ENCODE assay signal across 19 cellular contexts in genomic region chr11:107719557-107720304, GRCh38. TPM values are rescaled to one million over a fixed set of nuclear protein-coding genes. Genes with fewer than 3 reads are reported as not detected.
DNase-seq lines count a peak whose midpoint lies in the region; ATAC-seq, FAIRE-seq and TF ChIP-seq lines count a peak whose summit lies in the region.
"Had no signal": no experiment of that assay in that cellular context is flagged by ENCODE, and none has a peak within 500 bp of the region (broad histone marks: within the 10 kb centered on the region; RNA-seq: fewer than 3 reads in every experiment).

No MANE protein-coding gene starts in this region.

- DNase-seq in G401 (ENCODE audit: low spot score) (peak; percentile 97), NCI-H446 (lab: John Stamatoyannopoulos, UW) (peak; percentile 92), H1 (ENCODE audit: low read depth in 1 of 2, low spot score in 2 of 2) (no peak), psoas muscle (no peak), NOMO-1 (lab: John Stamatoyannopoulos, UW; ENCODE audit: unreplicated experiment in 2 of 2) (no peak), KBM-7 (no peak)
- DNase-seq in stimulated activated CD4-positive, alpha-beta T cell treated with anti-CD3 and anti-CD28 coated beads, Interleukin-4, amount 100 ng/mL, for 24 hours = no peak
- DNase-seq: activated CD4-positive, alpha-beta memory T cell treated with anti-CD3 and anti-CD28 coated beads, Interleukin-2, amount 10 ng/mL, durations not matched to agents 7 days and 5 days; AML-193; Calu3; heart right ventricle; NCI-H2029 treated with DMSO at 0.1 percent for 48 hours; sigmoid colon; stimulated activated CD4-positive, alpha-beta T cell treated with anti-CD3 and anti-CD28 coated beads, Interleukin-4, amount 100 ng/mL, for 4 hours had no signal

- H3K36me3 ChIP-seq in H1 (ENCODE audit: control insufficient read depth in 2 of 4, insufficient read depth in 4 of 4, low read length in 3 of 4) (no peaks in the 10 kb centered on the region), psoas muscle (ENCODE audit: insufficient read depth in 1 of 2, low read depth in 1 of 2) (no peaks in the 10 kb centered on the region)
- H3K36me3 ChIP-seq: heart right ventricle, sigmoid colon, tibial nerve had no signal

- no peak for TF ChIP-seq CTCF in H1 (IDR thresholded peaks at IDR 0.05; ENCODE audit: control extremely low read depth in 1 of 3, insufficient read depth in 1 of 3, low read depth in 1 of 3, low read length in 3 of 3)
- no peak for TF ChIP-seq CTCF in psoas muscle (IDR thresholded peaks at IDR 0.05)

- H3K79me1 ChIP-seq in H1 (ENCODE audit: low read depth, low read length) = no peaks in the 10 kb centered on the region

- POLR2A ChIA-PET in H1 (lab: Charles Lee; ENCODE audit: partially characterized antibody) = no interaction called here

- H2AK5ac ChIP-seq in H1 (ENCODE audit: low read depth, low read length) = no peak overlapping the region

- in situ Hi-C loops in G401 (cut with HindIII; ENCODE audit: low sequenced_read_pairs) = no loop called here
- in situ Hi-C loops in KBM-7 (cut with MboI; ENCODE audit: low pct_unique_long_range_greater_than_20kb, low sequenced_read_pairs) = no loop called here

- H3K23me2 ChIP-seq in H1 (ENCODE audit: low read depth, low read length) = no peaks in the 10 kb centered on the region

- H3K9me3 ChIP-seq in H1 (ENCODE audit: insufficient read depth in 2 of 2, low read depth in 1 of 2, low read length in 1 of 2) (no peaks in the 10 kb centered on the region), psoas muscle (no peaks in the 10 kb centered on the region)
- H3K9me3 ChIP-seq: heart right ventricle, sigmoid colon, tibial nerve had no signal

- no peak overlapping the region for H3K4ac ChIP-seq in H1 (replicated peaks; ENCODE audit: insufficient read length, low read depth, low read length)

- H4K8ac ChIP-seq in H1 (ENCODE audit: extremely low read depth, insufficient read depth, low read length) = no peak overlapping the region

- no peaks in the 10 kb centered on the region for H3K4me1 ChIP-seq in H1 (replicated peaks in 1 of 4; ENCODE audit: control insufficient read depth in 3 of 4, insufficient read depth in 4 of 4, low read length in 3 of 4)
- peaks cover 54% of the 10 kb centered on the region for H3K4me1 ChIP-seq in psoas muscle
- H3K4me1 ChIP-seq: sigmoid colon had no signal

- no peaks in the 10 kb centered on the region for H3K79me2 ChIP-seq in H1 (ENCODE audit: control insufficient read depth in 1 of 2, insufficient read depth in 2 of 2, low read length in 2 of 2)

- H3K27me3 ChIP-seq in H1 (replicated peaks in 1 of 4; ENCODE audit: control insufficient read depth in 3 of 4, extremely low read depth in 1 of 4, insufficient read depth in 3 of 4, low read length in 3 of 4) (no peaks in the 10 kb centered on the region), psoas muscle (ENCODE audit: insufficient read depth in 3 of 3, low read length in 2 of 3) (no peaks in the 10 kb centered on the region)
- H3K27me3 ChIP-seq: sigmoid colon, tibial nerve had no signal

- no peak overlapping the region for H2BK12ac ChIP-seq in H1 (ENCODE audit: low read depth, low read length)

- peak overlapping the region; percentile 40; the same call in 1 of the 2 replicates for H2AFZ ChIP-seq in H1 (ENCODE audit: low read length)

- H3K4me3 ChIP-seq in H1 (ENCODE audit: extremely low read depth in 1 of 4, insufficient read depth in 2 of 4, low read depth in 3 of 4, low read length in 4 of 4) (no peak overlapping the region), psoas muscle (peak overlapping the region; percentile 52)
- H3K4me3 ChIP-seq: heart right ventricle, sigmoid colon, tibial nerve had no signal

- H2BK5ac ChIP-seq in H1 (ENCODE audit: low read depth, low read length) = no peak overlapping the region

- no peak overlapping the region for H3K9ac ChIP-seq in H1 (replicated peaks in 1 of 4; ENCODE audit: extremely low read depth in 1 of 4, low read depth in 3 of 4, low read length in 3 of 4)

- H3K18ac ChIP-seq in H1 (ENCODE audit: extremely low read depth, low read length) = no peak overlapping the region

- H3K4me2 ChIP-seq in H1 (ENCODE audit: insufficient read depth in 1 of 2, low read depth in 2 of 2, low read length in 2 of 2) = no peak overlapping the region

- no peak for TF ChIP-seq EP300 in H1 (IDR thresholded peaks at IDR 0.05; ENCODE audit: borderline replicate concordance in 1 of 2, low read depth in 2 of 2, low read length in 2 of 2)

- no peak overlapping the region for H2BK120ac ChIP-seq in H1 (replicated peaks; ENCODE audit: low read depth, low read length)

- FAIRE-seq in H1 (lab: Jason Lieb, UNC) = no peak

- H3K14ac ChIP-seq in H1 (ENCODE audit: insufficient read length) = no peak overlapping the region

- H4K91ac ChIP-seq in H1 (replicated peaks; ENCODE audit: insufficient read length, low read length) = no peak overlapping the region

- no peak for TF ChIP-seq POLR2A in H1 (IDR thresholded peaks at IDR 0.05; ENCODE audit: control extremely low read depth in 1 of 2, low read depth in 2 of 2, low read length in 2 of 2)

- CTCF ChIA-PET in H1 (lab: Charles Lee; ENCODE audit: partially characterized antibody) = interaction anchor here (1.3 to 2.7 kb wide), 3 partner anchors 21 to 30 kb away, joined by 3 to 28 read pairs (median 6); no protein-coding TSS in a partner anchor

- H3K27ac ChIP-seq in H1 (ENCODE audit: low read depth, low read length) (no peak overlapping the region), psoas muscle (peak overlapping the region; percentile 91)
- H3K27ac ChIP-seq: heart right ventricle had no signal

- no peak overlapping the region for H3K56ac ChIP-seq in H1 (replicated peaks; ENCODE audit: insufficient read length, low read depth, low read length)

- no peak overlapping the region for H2BK20ac ChIP-seq in H1 (ENCODE audit: low read length)

- no peak overlapping the region for H3K23ac ChIP-seq in H1 (ENCODE audit: insufficient read length)

- 80% methylated on average over 7 of the region's 7 CpGs; no CpG with 5 or more reads in 1 of the 2 experiments for WGBS in H1 (ENCODE audit: extremely low coverage in 1 of 2, insufficient coverage in 1 of 2, insufficient read length in 1 of 2, insufficient replicate concordance in 2 of 2, low coverage in 1 of 2, low lambda C conversion rate in 2 of 2, missing lambda C conversion rate in 1 of 2), 2 experiments
- WGBS in psoas muscle, 3 donors = 20 to 35% (median 22%) methylated on average over 7 of the region's 7 CpGs

- ATAC-seq in psoas muscle (peak; percentile 73 to 85 (median 84)), GM21381 (IDR thresholded peaks at IDR 0.05; ENCODE audit: unreplicated experiment) (no peak)

- no peak for TF ChIP-seq RAD21 in H1 (IDR thresholded peaks at IDR 0.05 in 1 of 2, conservative IDR thresholded peaks at IDR 0.05 in 1 of 2; ENCODE audit: low read depth in 2 of 2, low read length in 2 of 2)

- intact Hi-C loops in psoas muscle (cut with DNase I) = loop anchor here in 1 of 2 donors (2.0 kb wide), 2 partner anchors 23 to 49 kb away; no protein-coding TSS in a partner anchor

- no peaks in the 10 kb centered on the region for H4K20me1 ChIP-seq in H1 (replicated peaks in 1 of 2; ENCODE audit: control insufficient read depth in 1 of 2, insufficient read depth in 2 of 2, low read length in 2 of 2)

- no peak overlapping the region for H4K5ac ChIP-seq in H1 (ENCODE audit: insufficient read length, low read depth, low read length)

- no peak overlapping the region for H2BK15ac ChIP-seq in H1 (ENCODE audit: low read length)

TF ChIP-seq in H1, 55 proteins besides CTCF, POLR2A, EP300 and RAD21 (continues in another document):
- no peak for TF ChIP-seq ASH2L (IDR thresholded peaks at IDR 0.05; ENCODE audit: low read length)
- TF ChIP-seq ATF2 (IDR thresholded peaks at IDR 0.05; ENCODE audit: low read length) = no peak
- TF ChIP-seq CEBPB (IDR thresholded peaks at IDR 0.05; ENCODE audit: low read depth, low read length) = no peak
- TF ChIP-seq RNF2 (IDR thresholded peaks at IDR 0.05; ENCODE audit: borderline replicate concordance, low read depth, low read length, missing control alignments, poor library complexity, severe bottlenecking) = no peak
- TF ChIP-seq KDM1A (IDR thresholded peaks at IDR 0.05; ENCODE audit: borderline replicate concordance, low read length) = no peak
- TF ChIP-seq SP1 (IDR thresholded peaks at IDR 0.05; ENCODE audit: low read depth, low read length) = no peak
- TF ChIP-seq SRF (IDR thresholded peaks at IDR 0.05; ENCODE audit: low read depth, low read length) = no peak
- no peak for TF ChIP-seq TCF12 (IDR thresholded peaks at IDR 0.05; ENCODE audit: low read depth, low read length)
- TF ChIP-seq PHF8 (conservative IDR thresholded peaks at IDR 0.05; ENCODE audit: low read depth, low read length) = no peak
- no peak for TF ChIP-seq JUND (IDR thresholded peaks at IDR 0.05; ENCODE audit: low read length)
- TF ChIP-seq RBBP5 (IDR thresholded peaks at IDR 0.05; ENCODE audit: borderline replicate concordance, low read depth, low read length) = no peak
- no peak for TF ChIP-seq BRCA1 (IDR thresholded peaks at IDR 0.05; ENCODE audit: low read depth, low read length)
- no peak for TF ChIP-seq GTF2F1 (IDR thresholded peaks at IDR 0.05; ENCODE audit: borderline replicate concordance, low read depth, low read length)

RNA-seq across cellular contexts. Expression of gene SLN, which starts 7.9 kb away (rescaled TPM):
- not detected in 2 replicates for total RNA-seq in G401 (2014; rRNA removed; shearing (Covaris generic))
- not detected in 2 replicates for total RNA-seq in H1 (2021; fragmentation: NEBNext Ultra II Directional; extraction: Animal tissue kit (Norgen Biotek cat#: 25700))
- polyA plus RNA-seq in H1 (2011; rRNA removed) (not detected in 2 replicates), psoas muscle (1,000 to 10,000 TPM in 2 of 3 donors, 100 to 1,000 TPM in 1; 475 to 3,094 (median 2,485) TPM)
- not detected for polyA plus RNA-seq in H1 (2011; cell fraction: cytosol; rRNA removed)
- polyA plus RNA-seq in H1 (2011; cell fraction: nucleus; rRNA removed) = not detected
- polyA plus RNA-seq in H1 (2012, experiment 1 of 2) = not detected in 4 replicates
- polyA plus RNA-seq in H1 (2012, experiment 2 of 2) = not detected
- polyA plus RNA-seq in H1 (2013, experiment 1 of 2) = not detected
- polyA plus RNA-seq in H1 (2013, experiment 2 of 2) = not detected
- not detected in 2 replicates for polyA minus RNA-seq in H1 (2011; rRNA and poly(A)+ RNA removed)
- polyA minus RNA-seq in H1 (2011; cell fraction: cytosol; rRNA and poly(A)+ RNA removed) = not detected
- polyA minus RNA-seq in H1 (2011; cell fraction: nucleus; rRNA and poly(A)+ RNA removed) = not detected
- total RNA-seq in psoas muscle = 1,000 to 10,000 TPM; 1,477 to 8,637 (median 4,141) TPM
- total RNA-seq: activated CD4-positive, alpha-beta memory T cell treated with anti-CD3 and anti-CD28 coated beads, Interleukin-2, amount 10 ng/mL, durations not matched to agents 7 days and 5 days; Calu3; dermis microvascular lymphatic vessel endothelial cell; M059J; RPMI7951; sigmoid colon had no signal
- polyA plus RNA-seq: sigmoid colon had no signal

Comparison
In these comparisons a context has a peak if more than half of its experiments do, and no peak if none do; other contexts are left out.
1. DNase-seq: peak in G401 (single experiment) and NCI-H446 (2 of 2); none in H1 (0 of 2), psoas muscle (0 of 2), NOMO-1 (0 of 2), KBM-7 (single experiment) and stimulated activated CD4-positive, alpha-beta T cell treated with anti-CD3 and anti-CD28 coated beads, Interleukin-4, amount 100 ng/mL, for 24 hours (single experiment).
2. RNA of gene SLN, which starts 7.9 kb away (total RNA-seq): 1,477 to 8,637 TPM in psoas muscle; not detected in G401 and not detected in H1; every median in the first group is over 1,000 times any median in the second.